Comparison of ENCODE assay signal across 15 cellular contexts in the genomic region with DNA sequence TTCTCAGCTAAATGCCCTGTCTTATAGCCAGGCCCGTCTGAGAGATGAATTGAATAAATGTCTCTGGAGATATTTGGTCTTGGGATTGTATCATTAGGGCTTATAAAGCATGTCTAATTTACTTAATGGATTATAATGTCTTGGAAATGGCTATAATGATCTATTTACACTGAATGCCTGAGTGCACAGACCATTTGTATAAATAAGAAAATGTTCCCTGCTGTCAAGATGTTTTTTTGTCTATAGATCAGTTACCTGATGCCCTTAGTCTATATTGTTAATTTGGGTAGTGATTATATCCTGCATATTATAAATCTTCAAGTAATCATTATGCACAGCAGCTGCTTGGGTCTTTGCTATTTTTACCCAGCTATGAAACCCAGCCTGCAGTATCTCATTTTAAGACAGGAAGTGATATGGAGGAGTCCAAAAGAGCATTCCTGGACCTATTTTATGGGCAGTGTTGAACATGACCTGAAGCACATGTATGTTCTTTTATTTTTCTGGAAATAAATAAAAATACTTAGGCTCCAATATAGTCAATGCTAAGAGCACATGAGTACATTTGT.
DNase-seq lines count a peak whose midpoint lies in the region; ATAC-seq and TF ChIP-seq lines count a peak whose summit lies in the region.
"Had no signal": no experiment of that assay in that cellular context is flagged by ENCODE, and none has a peak within 500 bp of the region (broad histone marks: within the 10 kb centered on the region; RNA-seq: fewer than 3 reads in every experiment).

No MANE protein-coding gene starts in this region.

- POLR2A ChIA-PET in HEK293 (lab: Yijun Ruan, JAX) = no interaction called here

- no peaks in the 10 kb centered on the region for H3K9me3 ChIP-seq in HEK293 (ENCODE audit: control insufficient read depth, insufficient read depth, low read depth, low read length)
- no peaks in the 10 kb centered on the region for H3K9me3 ChIP-seq in right cardiac atrium (ENCODE audit: control insufficient read depth, low read length)

- CTCF ChIA-PET in HEK293 (lab: Yijun Ruan, JAX) = interaction anchor here (0.9 kb wide), 1 partner anchor 292 kb away, joined by 5 read pairs; no protein-coding TSS in a partner anchor

- H3K27ac ChIP-seq in HEK293 (ENCODE audit: extremely low read depth, low read depth, low read length) (no peak overlapping the region), right cardiac atrium (ENCODE audit: low read length) (no peak overlapping the region)
- H3K27ac ChIP-seq: GM23248, HL-60 had no signal

- H3K4me1 ChIP-seq in HEK293 (ENCODE audit: control insufficient read depth, insufficient read depth, low read length) (peaks cover 10% of the 10 kb centered on the region), right cardiac atrium (ENCODE audit: control insufficient read depth, insufficient read depth, low read length) (no peaks in the 10 kb centered on the region)

- no peaks in the 10 kb centered on the region for H3K27me3 ChIP-seq in right cardiac atrium (ENCODE audit: control insufficient read depth, insufficient read depth)

- WGBS in right cardiac atrium = 74% methylated on average over 1 of the region's 1 CpG

- H3K36me3 ChIP-seq in HEK293 (ENCODE audit: control insufficient read depth in 2 of 2, insufficient read depth in 1 of 2, low read length in 2 of 2) = no peaks in the 10 kb centered on the region

- TF ChIP-seq CTCF in HEK293 (tag by site-specific recombination; IDR thresholded peaks at IDR 0.05) (no peak), fibroblast of villous mesenchyme (IDR thresholded peaks at IDR 0.05; ENCODE audit: insufficient read depth, low read depth, low read length) (no peak)

- H3K4me3 ChIP-seq in HEK293 (ENCODE audit: low read depth, low read length) = no peak overlapping the region
- no peak overlapping the region for H3K4me3 ChIP-seq in fibroblast of villous mesenchyme (ENCODE audit: low read depth, low read length)
- H3K4me3 ChIP-seq in right cardiac atrium (ENCODE audit: low read length) = no peak overlapping the region
- H3K4me3 ChIP-seq: GM23248 had no signal

- DNase-seq in NCI-H1417 (lab: John Stamatoyannopoulos, UW) (peak; percentile 3 to 68 (median 33)), NCI-H748 (lab: John Stamatoyannopoulos, UW; ENCODE audit: unreplicated experiment) (peak; percentile 88), fibroblast of villous mesenchyme (ENCODE audit: low read depth) (peak; percentile 10), HCEC 1CT (no peak), right cardiac atrium (no peak), DMS 273 (lab: John Stamatoyannopoulos, UW; ENCODE audit: unreplicated experiment) (no peak)
- DNase-seq: ACHN; CD4-positive, alpha-beta T cell; GM23248; KBM-7; NCI-H1092; NCI-H510A; T-helper 1 cell had no signal

- intact Hi-C loops in right cardiac atrium (cut with DNase I) = no loop called here

- ATAC-seq in right cardiac atrium = no peak

TF ChIP-seq in HEK293, 187 proteins besides CTCF, POLR2A, EP300 and RAD21 (continues in another document):
- TF ChIP-seq ZSCAN16 (tag by site-specific recombination; IDR thresholded peaks at IDR 0.05) (no peak), ZNF623 (tag by site-specific recombination; IDR thresholded peaks at IDR 0.05) (no peak), ZBTB48 (tag by site-specific recombination; IDR thresholded peaks at IDR 0.05) (no peak), ZNF555 (tag by site-specific recombination; conservative IDR thresholded peaks at IDR 0.05) (no peak), ZNF280D (tag by site-specific recombination; IDR thresholded peaks at IDR 0.05) (no peak), SP2 (tag by site-specific recombination; IDR thresholded peaks at IDR 0.05) (no peak), ZNF747 (tag by site-specific recombination; IDR thresholded peaks at IDR 0.05) (no peak), ZNF529 (tag by site-specific recombination; IDR thresholded peaks at IDR 0.05; ENCODE audit: insufficient replicate concordance) (no peak), ZNF76 (tag by site-specific recombination; IDR thresholded peaks at IDR 0.05; ENCODE audit: borderline replicate concordance, low read depth) (no peak), ZNF600 (tag by site-specific recombination; IDR thresholded peaks at IDR 0.05) (no peak), ZNF16 (tag by site-specific recombination; IDR thresholded peaks at IDR 0.05; ENCODE audit: low read depth) (no peak), ZNF19 (tag by site-specific recombination; IDR thresholded peaks at IDR 0.05; ENCODE audit: low read depth) (no peak), ZBTB8A (tag by site-specific recombination; IDR thresholded peaks at IDR 0.05) (no peak), ZNF521 (tag by site-specific recombination; IDR thresholded peaks at IDR 0.05) (no peak), SP7 (tag by site-specific recombination; IDR thresholded peaks at IDR 0.05) (no peak), ZNF843 (tag by site-specific recombination; IDR thresholded peaks at IDR 0.05) (peak; percentile 53), ZNF138 (tag by site-specific recombination; IDR thresholded peaks at IDR 0.05; ENCODE audit: borderline replicate concordance) (no peak), ZNF114 (tag by site-specific recombination; IDR thresholded peaks at IDR 0.05) (no peak), OSR2 (tag by site-specific recombination; IDR thresholded peaks at IDR 0.05) (peak; percentile 52), ZNF473 (tag by site-specific recombination; IDR thresholded peaks at IDR 0.05) (no peak), ZBTB7A (tag by site-specific recombination; IDR thresholded peaks at IDR 0.05; ENCODE audit: low read depth) (no peak)
- TF ChIP-seq, protein P1, sequence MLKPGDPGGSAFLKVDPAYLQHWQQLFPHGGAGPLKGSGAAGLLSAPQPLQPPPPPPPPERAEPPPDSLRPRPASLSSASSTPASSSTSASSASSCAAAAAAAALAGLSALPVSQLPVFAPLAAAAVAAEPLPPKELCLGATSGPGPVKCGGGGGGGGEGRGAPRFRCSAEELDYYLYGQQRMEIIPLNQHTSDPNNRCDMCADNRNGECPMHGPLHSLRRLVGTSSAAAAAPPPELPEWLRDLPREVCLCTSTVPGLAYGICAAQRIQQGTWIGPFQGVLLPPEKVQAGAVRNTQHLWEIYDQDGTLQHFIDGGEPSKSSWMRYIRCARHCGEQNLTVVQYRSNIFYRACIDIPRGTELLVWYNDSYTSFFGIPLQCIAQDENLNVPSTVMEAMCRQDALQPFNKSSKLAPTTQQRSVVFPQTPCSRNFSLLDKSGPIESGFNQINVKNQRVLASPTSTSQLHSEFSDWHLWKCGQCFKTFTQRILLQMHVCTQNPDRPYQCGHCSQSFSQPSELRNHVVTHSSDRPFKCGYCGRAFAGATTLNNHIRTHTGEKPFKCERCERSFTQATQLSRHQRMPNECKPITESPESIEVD (tag by site-specific recombination; IDR thresholded peaks at IDR 0.05) = 0 out of 2 replicates have a peak, but pooled peaks have one; percentile 17
- TF ChIP-seq, protein P2, sequence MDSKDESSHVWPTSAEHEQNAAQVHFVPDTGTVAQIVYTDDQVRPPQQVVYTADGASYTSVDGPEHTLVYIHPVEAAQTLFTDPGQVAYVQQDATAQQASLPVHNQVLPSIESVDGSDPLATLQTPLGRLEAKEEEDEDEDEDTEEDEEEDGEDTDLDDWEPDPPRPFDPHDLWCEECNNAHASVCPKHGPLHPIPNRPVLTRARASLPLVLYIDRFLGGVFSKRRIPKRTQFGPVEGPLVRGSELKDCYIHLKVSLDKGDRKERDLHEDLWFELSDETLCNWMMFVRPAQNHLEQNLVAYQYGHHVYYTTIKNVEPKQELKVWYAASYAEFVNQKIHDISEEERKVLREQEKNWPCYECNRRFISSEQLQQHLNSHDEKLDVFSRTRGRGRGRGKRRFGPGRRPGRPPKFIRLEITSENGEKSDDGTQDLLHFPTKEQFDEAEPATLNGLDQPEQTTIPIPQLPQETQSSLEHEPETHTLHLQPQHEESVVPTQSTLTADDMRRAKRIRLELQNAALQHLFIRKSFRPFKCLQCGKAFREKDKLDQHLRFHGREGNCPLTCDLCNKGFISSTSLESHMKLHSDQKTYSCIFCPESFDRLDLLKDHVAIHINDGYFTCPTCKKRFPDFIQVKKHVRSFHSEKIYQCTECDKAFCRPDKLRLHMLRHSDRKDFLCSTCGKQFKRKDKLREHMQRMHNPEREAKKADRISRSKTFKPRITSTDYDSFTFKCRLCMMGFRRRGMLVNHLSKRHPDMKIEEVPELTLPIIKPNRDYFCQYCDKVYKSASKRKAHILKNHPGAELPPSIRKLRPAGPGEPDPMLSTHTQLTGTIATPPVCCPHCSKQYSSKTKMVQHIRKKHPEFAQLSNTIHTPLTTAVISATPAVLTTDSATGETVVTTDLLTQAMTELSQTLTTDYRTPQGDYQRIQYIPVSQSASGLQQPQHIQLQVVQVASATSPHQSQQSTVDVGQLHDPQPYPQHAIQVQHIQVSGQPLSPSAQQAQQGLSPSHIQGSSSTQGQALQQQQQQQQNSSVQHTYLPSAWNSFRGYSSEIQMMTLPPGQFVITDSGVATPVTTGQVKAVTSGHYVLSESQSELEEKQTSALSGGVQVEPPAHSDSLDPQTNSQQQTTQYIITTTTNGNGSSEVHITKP (tag by site-specific recombination; IDR thresholded peaks at IDR 0.05) = peak; percentile 14; the same call in 1 of the 2 replicates

Comparison
In these comparisons a context has a peak if more than half of its experiments do, and no peak if none do; other contexts are left out.
1. DNase-seq: peak in NCI-H1417 (3 of 3), NCI-H748 (single experiment) and fibroblast of villous mesenchyme (single experiment); none in HCEC 1CT (single experiment), right cardiac atrium (0 of 3) and DMS 273 (single experiment).